8 cellular contexts compared by ENCODE assay signal in the genomic region with DNA sequence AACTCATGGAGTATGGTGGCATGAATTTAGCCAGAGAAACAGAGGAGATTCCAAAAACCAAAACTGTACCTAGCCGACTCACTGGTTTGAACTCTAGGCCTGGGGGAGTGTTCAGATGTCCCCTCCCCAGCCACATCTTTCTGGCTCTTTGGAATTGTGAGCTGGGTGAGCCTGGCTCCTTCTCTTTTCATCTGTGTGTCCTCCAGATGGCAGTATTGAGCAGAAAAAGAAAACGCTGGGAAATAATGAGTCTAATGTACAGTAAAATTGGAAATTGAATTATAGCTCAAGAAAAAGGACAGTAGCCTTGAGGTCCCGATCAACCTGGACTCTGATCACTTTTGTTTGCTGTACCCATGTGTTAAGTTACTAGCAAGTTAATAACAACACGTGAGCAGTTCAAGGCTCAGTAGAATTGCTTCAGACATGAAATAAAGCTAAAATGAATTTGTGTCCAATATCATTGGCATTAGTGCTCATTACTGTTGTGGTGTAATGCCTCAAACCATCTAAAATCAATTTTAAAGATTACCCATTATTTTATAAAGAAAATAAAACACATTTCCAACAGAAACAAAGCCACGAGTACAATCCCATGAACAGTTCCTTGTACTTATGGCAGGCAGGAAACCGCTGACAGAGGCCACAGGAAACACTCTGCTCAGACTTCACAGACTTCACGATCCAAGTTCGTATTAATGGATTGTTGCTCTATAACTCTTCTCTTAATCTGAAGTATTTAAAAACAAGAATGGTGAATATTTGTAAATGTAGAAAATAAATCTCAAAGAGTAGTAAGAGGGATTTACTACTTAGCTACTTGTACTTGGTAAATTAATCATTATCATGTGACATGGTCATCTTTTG.
DNase-seq lines count a peak whose midpoint lies in the region; ATAC-seq, FAIRE-seq and TF ChIP-seq lines count a peak whose summit lies in the region.

No MANE protein-coding gene starts in this region.

- peaks cover 9% of the 10 kb centered on the region for H3K4me1 Mint-ChIP-seq in activated naive CD4-positive, alpha-beta T cell treated with anti-CD3 and anti-CD28 coated beads for 36 hours (ENCODE audit: low read depth)
- H3K4me1 Mint-ChIP-seq in brain, result peaks cover 64% of the 10 kb centered on the region

- H2AK9ac ChIP-seq in IMR-90 (replicated peaks; ENCODE audit: low read depth, low read length, poor library complexity), result no peak overlapping the region

- H3K4me2 ChIP-seq in IMR-90 (ENCODE audit: low read depth, low read length) (no peak overlapping the region), OCI-LY1 (ENCODE audit: low read length) (no peak overlapping the region; the same call in 1 of the 2 replicates)

- H4K91ac ChIP-seq in IMR-90 (ENCODE audit: insufficient read depth, low read depth, low read length), result no peak overlapping the region

- H3K9ac ChIP-seq in IMR-90 (ENCODE audit: low read depth, low read length) (no peak overlapping the region), OCI-LY1 (ENCODE audit: low read length) (no peak overlapping the region)

- H3K79me1 ChIP-seq in IMR-90 (ENCODE audit: low read depth in 1 of 2, low read length in 2 of 2), result no peaks in the 10 kb centered on the region

- no peaks in the 10 kb centered on the region for H3K9me3 ChIP-seq in IMR-90 (ENCODE audit: control insufficient read depth, insufficient read depth, low read length)
- H3K9me3 ChIP-seq in OCI-LY1 (ENCODE audit: low read length), result no peaks in the 10 kb centered on the region

- no peak overlapping the region for H2AFZ ChIP-seq in IMR-90 (replicated peaks; ENCODE audit: low read length, poor library complexity)
- H2AFZ ChIP-seq in OCI-LY1 (ENCODE audit: low read length), result no peak overlapping the region

- H3K27ac ChIP-seq in IMR-90 (ENCODE audit: insufficient read depth, low read length) (no peak overlapping the region), OCI-LY1 (ENCODE audit: low read depth, low read length, poor library complexity, severe bottlenecking) (no peak overlapping the region)

- H4K20me1 ChIP-seq in IMR-90 (ENCODE audit: insufficient read depth, low read length) (no peaks in the 10 kb centered on the region), OCI-LY1 (ENCODE audit: insufficient read depth, low read length) (no peaks in the 10 kb centered on the region)

- H3K9me3 Mint-ChIP-seq in activated naive CD4-positive, alpha-beta T cell treated with anti-CD3 and anti-CD28 coated beads for 36 hours, result no peaks in the 10 kb centered on the region
- no peaks in the 10 kb centered on the region for H3K9me3 Mint-ChIP-seq in brain

- intact Hi-C loops in activated naive CD4-positive, alpha-beta T cell treated with anti-CD3 and anti-CD28 coated beads for 36 hours (cut with micrococcal nuclease), result loop anchor here (1.0 to 5.0 kb wide), 4 partner anchors 131 to 792 kb away; no protein-coding TSS in a partner anchor
- intact Hi-C loops in IMR-90 (cut with micrococcal nuclease), result loop anchor here (1.0 to 10.0 kb wide), 5 partner anchors 172 to 792 kb away; a partner anchor contains a TSS

- no peak overlapping the region for H3K4ac ChIP-seq in IMR-90 (ENCODE audit: low read depth, low read length)

- peak; percentile 86 for ATAC-seq in IMR-90 (ENCODE audit: low read depth)
- no peak for ATAC-seq in HG02884 (IDR thresholded peaks at IDR 0.05; ENCODE audit: unreplicated experiment)

- peak; percentile 59 for TF ChIP-seq RAD21 in IMR-90 (IDR thresholded peaks at IDR 0.05; ENCODE audit: low read length)

- no peaks in the 10 kb centered on the region for H3K79me2 ChIP-seq in OCI-LY1 (ENCODE audit: insufficient read depth, low read length)

- H3K14ac ChIP-seq in IMR-90 (replicated peaks; ENCODE audit: low read depth, low read length), result no peak overlapping the region

- H3K4me3 Mint-ChIP-seq in activated naive CD4-positive, alpha-beta T cell treated with anti-CD3 and anti-CD28 coated beads for 36 hours, result no peak overlapping the region
- peak overlapping the region in 3 of 5 experiments; percentile 15 to 56 (median 49) for H3K4me3 Mint-ChIP-seq in brain

- peaks cover 14% of the 10 kb centered on the region for H3K27me3 ChIP-seq in IMR-90 (ENCODE audit: control insufficient read depth, insufficient read depth, low read length)
- H3K27me3 ChIP-seq in OCI-LY1 (ENCODE audit: insufficient read depth, low read length), result no peaks in the 10 kb centered on the region

- no peaks in the 10 kb centered on the region for H3F3A ChIP-seq in OCI-LY1 (ENCODE audit: insufficient read depth, low read length)

- POLR2A ChIA-PET in IMR-90 (lab: Charles Lee; ENCODE audit: unreplicated experiment), result no interaction called here

- FAIRE-seq in islet of Langerhans (lab: Jason Lieb, UNC), result peak; percentile 95

- no TSS peak for BruUV-seq in IMR-90 (replicated peaks; lab: Mats Ljungman, UMichigan)

- no peak overlapping the region for H2BK120ac ChIP-seq in IMR-90 (ENCODE audit: low read depth, low read length)

- TF ChIP-seq CTCF in IMR-90 (conservative IDR thresholded peaks at IDR 0.05; ENCODE audit: low read depth, low read length) (peak; percentile 72), OCI-LY1 (IDR thresholded peaks at IDR 0.05; ENCODE audit: low read length) (peak; percentile 91), brain (conservative IDR thresholded peaks at IDR 0.05) (peak; percentile 93 to 95)

- no peak overlapping the region for H3K23ac ChIP-seq in IMR-90 (ENCODE audit: low read depth, low read length)

- in situ Hi-C loops in IMR-90 (cut with MboI; ENCODE audit: low sequenced_read_pairs), result loop anchor here (5.0 to 10.0 kb wide), 4 partner anchors 275 to 788 kb away; a partner anchor contains a TSS

- H3K9me2 ChIP-seq in OCI-LY1 (ENCODE audit: low read depth, low read length), result no peaks in the 10 kb centered on the region

- H3K56ac ChIP-seq in IMR-90 (ENCODE audit: extremely low read depth, insufficient read depth, low read length), result no peak overlapping the region

- WGBS in IMR-90 (ENCODE audit: extremely low coverage in 2 of 2, insufficient read length in 1 of 2), 2 experiments, result no CpG with 5 or more reads among the region's 8 CpGs

- H4K5ac ChIP-seq in IMR-90 (ENCODE audit: low read depth, low read length), result no peak overlapping the region

- no peak overlapping the region for H2BK5ac ChIP-seq in IMR-90 (ENCODE audit: low read depth, low read length, poor library complexity, severe bottlenecking)

- no peak overlapping the region for H2BK20ac ChIP-seq in IMR-90 (ENCODE audit: low read depth, low read length)

- H3K4me3 ChIP-seq in IMR-90 (ENCODE audit: insufficient read depth, low read depth, low read length), result no peak overlapping the region
- H3K4me3 ChIP-seq in OCI-LY1 (ENCODE audit: low read depth, low read length, poor library complexity, severe bottlenecking), result no peak overlapping the region

- H4K8ac ChIP-seq in IMR-90 (ENCODE audit: low read depth in 2 of 2, low read length in 2 of 2), result no peak overlapping the region

- H2BK15ac ChIP-seq in IMR-90 (ENCODE audit: low read depth, low read length), result no peak overlapping the region

- H3K4me1 ChIP-seq in IMR-90 (ENCODE audit: control insufficient read depth, insufficient read depth, low read length) (no peaks in the 10 kb centered on the region), OCI-LY1 (ENCODE audit: insufficient read depth, low read length, severe bottlenecking) (peaks cover 19% of the 10 kb centered on the region)

- CTCF ChIA-PET in activated naive CD4-positive, alpha-beta T cell treated with anti-CD3 and anti-CD28 coated beads for 36 hours (lab: Charles Lee), result interaction anchor here (0.6 to 2.7 kb wide), 42 partner anchors 9 to 792 kb away, joined by 3 to 25 read pairs (median 4); a partner anchor contains a TSS
- CTCF ChIA-PET in IMR-90 (lab: Yijun Ruan, JAX), result interaction anchor here (0.6 to 2.9 kb wide), 28 partner anchors 8 to 793 kb away, joined by 3 to 33 read pairs (median 4); a partner anchor contains a TSS

- H3K27me3 Mint-ChIP-seq in activated naive CD4-positive, alpha-beta T cell treated with anti-CD3 and anti-CD28 coated beads for 36 hours (ENCODE audit: low read depth), result peaks cover 10% of the 10 kb centered on the region
- no peaks in the 10 kb centered on the region for H3K27me3 Mint-ChIP-seq in brain

- H3K18ac ChIP-seq in IMR-90 (ENCODE audit: low read depth, low read length), result no peak overlapping the region

- H3K9me1 ChIP-seq in IMR-90 (ENCODE audit: insufficient read depth, low read length), result no peaks in the 10 kb centered on the region

- dilution Hi-C loops in IMR-90 (cut with HindIII; ENCODE audit: low sequenced_read_pairs, unreplicated experiment), result no loop called here

- DNase-seq in activated naive CD4-positive, alpha-beta T cell treated with anti-CD3 and anti-CD28 coated beads for 36 hours, result peak; percentile 34
- DNase-seq in activated naive CD4-positive, alpha-beta T cell treated with anti-CD3 and anti-CD28 coated beads, Interleukin-2, amount 50 U/mL, for 16 hours, result no peak
- DNase-seq in IMR-90 (peak; percentile 43), superior temporal gyrus (ENCODE audit: extremely low spot score) (peak; percentile 91)

- H3K36me3 Mint-ChIP-seq in activated naive CD4-positive, alpha-beta T cell treated with anti-CD3 and anti-CD28 coated beads for 36 hours (ENCODE audit: low read depth), result peaks cover 13% of the 10 kb centered on the region
- H3K36me3 Mint-ChIP-seq in brain, result peaks cover 5% of the 10 kb centered on the region

- H3K36me3 ChIP-seq in IMR-90 (ENCODE audit: control insufficient read depth, insufficient read depth, low read length), result no peaks in the 10 kb centered on the region
- peaks cover 68% of the 10 kb centered on the region for H3K36me3 ChIP-seq in OCI-LY1 (ENCODE audit: insufficient read depth, low read length)

- no peak overlapping the region for H2AK5ac ChIP-seq in IMR-90 (ENCODE audit: low read depth, low read length)

- H3K27ac Mint-ChIP-seq in activated naive CD4-positive, alpha-beta T cell treated with anti-CD3 and anti-CD28 coated beads for 36 hours, result no peak overlapping the region
- H3K27ac Mint-ChIP-seq in brain, result peak overlapping the region in 3 of 5 experiments; percentile 30 to 79 (median 37)

- no peak for TF ChIP-seq POLR2A in IMR-90 (IDR thresholded peaks at IDR 0.05; ENCODE audit: low read depth, low read length)

TF ChIP-seq in IMR-90, 13 proteins besides CTCF, POLR2A, EP300 and RAD21:
- no peak for TF ChIP-seq CEBPB (IDR thresholded peaks at IDR 0.05; ENCODE audit: low read depth, low read length)
- TF ChIP-seq SMC3 (IDR thresholded peaks at IDR 0.05; ENCODE audit: low read depth, low read length), result peak; percentile 86
